Comparison of ENCODE assay signal across 8 cellular contexts in the genomic region with DNA sequence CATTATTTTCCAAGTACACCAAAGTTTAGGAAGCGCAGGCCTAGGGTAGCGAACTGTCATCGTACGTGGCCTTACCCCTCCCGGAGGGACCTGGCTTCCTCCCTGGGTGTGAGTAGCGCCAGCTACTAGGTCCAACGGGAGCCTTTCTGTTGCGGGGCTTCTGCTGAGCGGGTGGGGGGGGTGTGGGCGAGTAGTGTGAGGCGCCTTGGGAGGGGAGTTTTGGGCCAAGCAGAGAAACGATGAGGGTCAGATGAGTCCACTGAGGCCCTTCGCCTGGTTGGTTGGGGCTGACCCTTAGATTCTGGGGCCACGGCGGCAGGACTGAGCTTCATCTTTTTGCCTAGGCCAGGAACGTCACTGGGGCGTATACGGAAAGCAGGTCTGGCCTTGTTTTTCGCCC. TPM values are rescaled to one million over a fixed set of nuclear protein-coding genes. Genes with fewer than 3 reads are reported as not detected.
DNase-seq lines count a peak whose midpoint lies in the region; ATAC-seq and TF ChIP-seq lines count a peak whose summit lies in the region.

No MANE protein-coding gene starts in this region.

- no peaks in the 10 kb centered on the region for H3K36me3 Mint-ChIP-seq in activated naive CD8-positive, alpha-beta T cell
- H3K36me3 Mint-ChIP-seq in immature natural killer cell: no peaks in the 10 kb centered on the region

- H3K36me3 ChIP-seq in stomach smooth muscle (ENCODE audit: control insufficient read depth in 2 of 2, insufficient read depth in 2 of 2, low read length in 2 of 2): peaks cover 6 to 7% of the 10 kb centered on the region in 2 donors

- peak overlapping the region; percentile 72 for H3K27ac Mint-ChIP-seq in activated naive CD8-positive, alpha-beta T cell
- H3K27ac Mint-ChIP-seq in immature natural killer cell: peak overlapping the region; percentile 68 to 89 (median 85)

- H3K4me1 ChIP-seq in stomach smooth muscle (ENCODE audit: control insufficient read depth, insufficient read depth, low read length): peaks cover 25% of the 10 kb centered on the region

- DNase-seq in NCI-H82 (lab: John Stamatoyannopoulos, UW) (peak; percentile 45), NCI-H82 treated with DMSO at 0.1 percent for 48 hours (lab: John Stamatoyannopoulos, UW; ENCODE audit: unreplicated experiment) (no peak), immature natural killer cell (no peak), GM20000 (ENCODE audit: low spot score) (no peak), AG20443 (ENCODE audit: low spot score) (no peak)

- no peak for ATAC-seq in GM18520 (IDR thresholded peaks at IDR 0.05; ENCODE audit: unreplicated experiment)

- H3K4me3 Mint-ChIP-seq in activated naive CD8-positive, alpha-beta T cell: peak overlapping the region; percentile 88
- peak overlapping the region; percentile 84 to 92 (median 89) for H3K4me3 Mint-ChIP-seq in immature natural killer cell

- no peaks in the 10 kb centered on the region for H3K27me3 ChIP-seq in stomach smooth muscle (ENCODE audit: control insufficient read depth in 1 of 2, insufficient read depth in 2 of 2, low read length in 2 of 2)

- H3K9me3 Mint-ChIP-seq in activated naive CD8-positive, alpha-beta T cell (ENCODE audit: low read depth): no peaks in the 10 kb centered on the region
- no peaks in the 10 kb centered on the region for H3K9me3 Mint-ChIP-seq in immature natural killer cell

- H3K27me3 Mint-ChIP-seq in activated naive CD8-positive, alpha-beta T cell: no peaks in the 10 kb centered on the region
- peaks cover 5 to 8% (median 8%) of the 10 kb centered on the region in 3 donors for H3K27me3 Mint-ChIP-seq in immature natural killer cell (ENCODE audit: low read depth in 3 of 3)

- H3K27ac ChIP-seq in stomach smooth muscle (ENCODE audit: low read length): peak overlapping the region; percentile 97

- TF ChIP-seq CTCF in GM20000 (IDR thresholded peaks at IDR 0.05; ENCODE audit: extremely low read depth, missing control alignments): no peak

- peak overlapping the region; percentile 87 to 88 for H3K4me3 ChIP-seq in stomach smooth muscle (ENCODE audit: low read length in 2 of 2)

- no peaks in the 10 kb centered on the region for H3K9me3 ChIP-seq in stomach smooth muscle (ENCODE audit: control insufficient read depth in 2 of 2, low read length in 2 of 2)

- H3K9ac ChIP-seq in stomach smooth muscle (ENCODE audit: low read length in 2 of 2): peak overlapping the region; percentile 71 to 72

- peaks cover 18% of the 10 kb centered on the region for H3K4me1 Mint-ChIP-seq in activated naive CD8-positive, alpha-beta T cell (ENCODE audit: low read depth)
- peaks cover 15 to 18% of the 10 kb centered on the region in 2 donors for H3K4me1 Mint-ChIP-seq in immature natural killer cell

RNA-seq across cellular contexts. Expression of a gene that starts 0.9 kb away (rescaled TPM):
- 1 to 10 TPM; 1.4 to 3.8 (median 1.8) TPM for polyA plus RNA-seq in immature natural killer cell
